Comparison of ENCODE assay signal across 34 cellular contexts in the genomic region with DNA sequence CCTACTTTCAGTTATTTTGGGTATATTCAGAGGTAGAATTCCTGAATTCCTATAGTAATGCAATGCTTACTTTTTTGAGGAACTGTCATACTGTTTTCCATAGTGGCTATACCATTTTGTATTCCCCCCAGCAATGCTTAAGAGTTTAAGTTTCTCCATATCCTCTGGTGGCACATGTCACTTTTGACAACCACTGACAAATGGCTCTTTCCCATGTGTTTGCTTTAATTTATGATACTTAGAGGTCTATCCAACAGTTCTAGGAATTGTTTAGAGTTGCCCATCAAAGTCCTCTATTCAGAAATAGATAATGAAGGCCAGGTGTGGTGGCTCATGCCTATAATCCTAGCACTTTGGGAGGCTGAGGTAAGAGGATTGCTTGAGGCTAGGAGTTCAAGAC.
"Had no signal": no experiment of that assay in that cellular context is flagged by ENCODE, and none has a peak within 500 bp of the region (broad histone marks: within the 10 kb centered on the region; RNA-seq: fewer than 3 reads in every experiment).

No MANE protein-coding gene starts in this region.

- DNase-seq: Karpas-422, Kasumi-1, MG63, MM.1S, MV-4-11, NCI-H1048, NCI-H1092, NCI-H1092 treated with DMSO at 0.1 percent for 48 hours, NCI-H1105, NCI-H1105 treated with DMSO at 0.1 percent for 48 hours, NCI-H1417, NCI-H1417 treated with DMSO at 0.1 percent for 48 hours, NCI-H1436, NCI-H1436 treated with DMSO at 0.1 percent for 48 hours, NCI-H146, NCI-H1694, NCI-H1694 treated with DMSO at 0.1 percent for 48 hours, NCI-H187, NCI-H187 treated with DMSO at 0.1 percent for 48 hours, NCI-H1930, NCI-H2029, NCI-H2029 treated with DMSO at 0.1 percent for 48 hours, NCI-H2081, NCI-H2081 treated with DMSO at 0.1 percent for 48 hours, NCI-H2107, NCI-H2171, NCI-H2171 treated with DMSO at 0.1 percent for 48 hours, NCI-H2227 treated with DMSO at 0.1 percent for 48 hours, NCI-H226, NCI-H345, NCI-H446, NCI-H446 treated with DMSO at 0.1 percent for 48 hours, NCI-H510A, NCI-H510A treated with DMSO at 0.1 percent for 48 hours had no signal

- H3K9me3 ChIP-seq: MG63 had no signal

- H3K27me3 ChIP-seq: MG63 had no signal

- H3K36me3 ChIP-seq: MG63 had no signal

- H3K4me3 ChIP-seq: MG63 had no signal
